Comparison of ENCODE assay signal across 1 cellular context in the genomic region with DNA sequence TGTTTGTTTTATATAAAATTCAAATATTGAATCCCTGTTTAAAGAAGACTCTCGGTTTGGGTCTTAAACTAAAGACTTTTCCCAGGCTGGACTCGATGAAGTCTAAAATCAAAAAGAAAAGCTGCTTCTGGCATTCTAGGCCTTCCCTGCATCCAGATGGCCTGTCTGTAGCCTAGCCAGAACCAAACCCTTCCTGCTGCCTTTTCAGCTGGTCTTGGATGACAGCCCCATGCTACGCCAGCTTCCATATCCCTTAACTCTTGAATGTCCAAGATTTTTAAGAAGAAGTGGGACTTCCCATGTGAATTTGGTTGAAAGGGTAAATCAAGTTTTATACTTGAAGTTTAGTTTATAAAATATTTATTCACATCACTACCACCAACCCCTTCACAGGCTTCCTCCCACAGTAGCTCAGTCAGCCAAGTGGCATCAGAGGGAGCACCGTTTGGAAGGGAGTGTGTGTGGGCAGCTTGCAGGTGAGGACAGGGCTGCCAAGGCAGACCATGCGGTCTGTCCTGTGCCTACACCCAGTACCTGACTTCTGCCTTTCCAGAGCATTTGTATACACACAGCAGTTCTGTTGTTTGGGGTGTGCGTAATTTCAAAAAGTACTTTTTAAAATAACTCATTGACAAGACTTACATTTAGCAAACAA.
TF ChIP-seq lines count a peak whose summit lies in the region.

No MANE protein-coding gene starts in this region.

TF ChIP-seq in PFSK-1, 5 proteins besides CTCF, POLR2A, EP300 and RAD21:
- TF ChIP-seq FOXP2 (optimal IDR thresholded peaks at IDR 0.05; ENCODE audit: borderline replicate concordance, extremely low read depth, extremely low read length, insufficient read depth) (no peak), TAF1 (IDR thresholded peaks at IDR 0.05; ENCODE audit: borderline replicate concordance, insufficient read depth, low read length) (no peak), SIN3A (IDR thresholded peaks at IDR 0.05; ENCODE audit: borderline replicate concordance, insufficient read depth, low read length) (peak; percentile 63; the same call in 1 of the 2 replicates), POLR2AphosphoS5 (IDR thresholded peaks at IDR 0.05; ENCODE audit: low read depth, low read length) (no peak)
- TF ChIP-seq, protein P1, sequence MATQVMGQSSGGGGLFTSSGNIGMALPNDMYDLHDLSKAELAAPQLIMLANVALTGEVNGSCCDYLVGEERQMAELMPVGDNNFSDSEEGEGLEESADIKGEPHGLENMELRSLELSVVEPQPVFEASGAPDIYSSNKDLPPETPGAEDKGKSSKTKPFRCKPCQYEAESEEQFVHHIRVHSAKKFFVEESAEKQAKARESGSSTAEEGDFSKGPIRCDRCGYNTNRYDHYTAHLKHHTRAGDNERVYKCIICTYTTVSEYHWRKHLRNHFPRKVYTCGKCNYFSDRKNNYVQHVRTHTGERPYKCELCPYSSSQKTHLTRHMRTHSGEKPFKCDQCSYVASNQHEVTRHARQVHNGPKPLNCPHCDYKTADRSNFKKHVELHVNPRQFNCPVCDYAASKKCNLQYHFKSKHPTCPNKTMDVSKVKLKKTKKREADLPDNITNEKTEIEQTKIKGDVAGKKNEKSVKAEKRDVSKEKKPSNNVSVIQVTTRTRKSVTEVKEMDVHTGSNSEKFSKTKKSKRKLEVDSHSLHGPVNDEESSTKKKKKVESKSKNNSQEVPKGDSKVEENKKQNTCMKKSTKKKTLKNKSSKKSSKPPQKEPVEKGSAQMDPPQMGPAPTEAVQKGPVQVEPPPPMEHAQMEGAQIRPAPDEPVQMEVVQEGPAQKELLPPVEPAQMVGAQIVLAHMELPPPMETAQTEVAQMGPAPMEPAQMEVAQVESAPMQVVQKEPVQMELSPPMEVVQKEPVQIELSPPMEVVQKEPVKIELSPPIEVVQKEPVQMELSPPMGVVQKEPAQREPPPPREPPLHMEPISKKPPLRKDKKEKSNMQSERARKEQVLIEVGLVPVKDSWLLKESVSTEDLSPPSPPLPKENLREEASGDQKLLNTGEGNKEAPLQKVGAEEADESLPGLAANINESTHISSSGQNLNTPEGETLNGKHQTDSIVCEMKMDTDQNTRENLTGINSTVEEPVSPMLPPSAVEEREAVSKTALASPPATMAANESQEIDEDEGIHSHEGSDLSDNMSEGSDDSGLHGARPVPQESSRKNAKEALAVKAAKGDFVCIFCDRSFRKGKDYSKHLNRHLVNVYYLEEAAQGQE (IDR thresholded peaks at IDR 0.05; ENCODE audit: insufficient read depth in 1 of 2, low read depth in 2 of 2, low read length in 2 of 2) = no peak
